19 cellular contexts compared by ENCODE assay signal in genomic region chr1:168892945-168893344, GRCh38.
A peak's percentile ranks its signal among the peaks of the same experiment; 100 is the strongest.
DNase-seq lines count a peak whose midpoint lies in the region; ATAC-seq and TF ChIP-seq lines count a peak whose summit lies in the region.
"Had no signal": no experiment of that assay in that cellular context is flagged by ENCODE, and none has a peak within 500 bp of the region (broad histone marks: within the 10 kb centered on the region; RNA-seq: fewer than 3 reads in every experiment).

No MANE protein-coding gene starts in this region.

- H3K79me2 ChIP-seq in ACC112 (ENCODE audit: control insufficient read depth, insufficient read depth, low read length, unreplicated experiment): no peaks in the 10 kb centered on the region
- no peaks in the 10 kb centered on the region for H3K79me2 ChIP-seq in mammary epithelial cell (ENCODE audit: insufficient read depth, low read length)

- no peak for TF ChIP-seq EP300 in sigmoid colon (IDR thresholded peaks at IDR 0.05)

- in situ Hi-C loops in mammary epithelial cell (cut with MboI; ENCODE audit: low sequenced_read_pairs in 2 of 2): no loop called here

- H3K4me2 ChIP-seq in mammary epithelial cell (ENCODE audit: insufficient read depth, low read depth, low read length): no peak overlapping the region

- H3K27me3 ChIP-seq in ACC112 (ENCODE audit: insufficient read depth, low read length) (no peaks in the 10 kb centered on the region), mammary epithelial cell (ENCODE audit: insufficient read depth, low read length) (no peaks in the 10 kb centered on the region), heart right ventricle (no peaks in the 10 kb centered on the region), sigmoid colon (no peaks in the 10 kb centered on the region)
- H3K27me3 ChIP-seq: SJCRH30, tibial nerve had no signal

- TF ChIP-seq POLR2A in sigmoid colon (IDR thresholded peaks at IDR 0.05): no peak

- no peaks in the 10 kb centered on the region for H3K9me3 ChIP-seq in mammary epithelial cell (replicated peaks; ENCODE audit: insufficient read depth, low read length)
- H3K9me3 ChIP-seq in heart right ventricle: peaks cover 0 to 8% (median 0%) of the 10 kb centered on the region in 11 donors
- H3K9me3 ChIP-seq in sigmoid colon: peaks cover 0 to 4% (median 0%) of the 10 kb centered on the region in 4 donors
- H3K9me3 ChIP-seq: lower lobe of right lung, SJCRH30 had no signal

- H3K4me3 ChIP-seq in ACC112 (ENCODE audit: low read depth, low read length) (no peak overlapping the region), mammary epithelial cell (replicated peaks in 1 of 3; ENCODE audit: insufficient read depth in 1 of 3, low read depth in 2 of 3, low read length in 3 of 3) (no peak overlapping the region), heart right ventricle (no peak overlapping the region), sigmoid colon (no peak overlapping the region)
- H3K4me3 ChIP-seq: lower lobe of right lung, SJCRH30, tibial nerve had no signal

- no peak overlapping the region for H2AFZ ChIP-seq in ACC112 (ENCODE audit: low read length, unreplicated experiment)
- peak overlapping the region; percentile 38 for H2AFZ ChIP-seq in mammary epithelial cell (ENCODE audit: low read depth, low read length)

- H3K4me1 ChIP-seq in ACC112 (ENCODE audit: control insufficient read depth, insufficient read depth, low read length, unreplicated experiment) (peaks cover 5% of the 10 kb centered on the region), mammary epithelial cell (ENCODE audit: insufficient read depth, low read length) (peaks cover 9% of the 10 kb centered on the region), heart right ventricle (peaks cover 0 to 12% (median 0%) of the 10 kb centered on the region in 9 donors), sigmoid colon (peaks cover 0 to 13% (median 9%) of the 10 kb centered on the region in 4 donors)
- H3K4me1 ChIP-seq: lower lobe of right lung, SJCRH30, tibial nerve had no signal

- dilution Hi-C loops in mammary epithelial cell (cut with HindIII; ENCODE audit: low sequenced_read_pairs): no loop called here

- 73% methylated on average over 3 of the region's 3 CpGs for WGBS in mammary epithelial cell (ENCODE audit: low coverage, missing lambda C conversion rate)
- WGBS in heart right ventricle, 2 donors: 54 to 75% methylated on average over 3 of the region's 3 CpGs
- 75 to 80% methylated on average over 3 of the region's 3 CpGs for WGBS in sigmoid colon, 2 donors

- ATAC-seq in heart right ventricle: peak; percentile 38 to 77 (median 58)
- ATAC-seq in GM18502 (IDR thresholded peaks at IDR 0.05; ENCODE audit: poor library complexity, unreplicated experiment): no peak

- no peak overlapping the region for H3K9ac ChIP-seq in mammary epithelial cell (ENCODE audit: insufficient read depth, low read length)

- intact Hi-C loops in mammary epithelial cell (cut with micrococcal nuclease): no loop called here
- intact Hi-C loops in heart right ventricle (cut with DNase I): loop anchor here in 2 of 10 donors (5.0 to 10.0 kb wide), 3 partner anchors 58 to 212 kb away; partner anchors contain the start of genes ATP1B1 (in 1 of the 2) and DPT (in 1 of the 2)
- intact Hi-C loops in sigmoid colon (cut with DNase I): no loop called here

- H3K27ac ChIP-seq in ACC112 (ENCODE audit: low read depth, low read length) (peak overlapping the region; percentile 32; the same call in 1 of the 2 replicates), mammary epithelial cell (ENCODE audit: insufficient read depth, low read depth, low read length) (no peak overlapping the region), heart right ventricle (peak overlapping the region in 8 of 10 donors; percentile 18 to 79 (median 60)), sigmoid colon (peak overlapping the region; percentile 22 to 71 (median 56))
- H3K27ac ChIP-seq: lower lobe of right lung, SJCRH30 had no signal

- DNase-seq in mammary epithelial cell (no peak), heart right ventricle (no peak), sigmoid colon (no peak), anterior cingulate cortex (lab: John Stamatoyannopoulos, UW) (no peak)
- no peak for DNase-seq in activated naive CD4-positive, alpha-beta T cell treated with Interleukin-2 at 50 U/mL for 16 hours
- no peak for DNase-seq in activated effector memory CD4-positive, alpha-beta T cell treated with anti-CD3 and anti-CD28 coated beads, Interleukin-2, amount 50 U/mL, for 16 hours
- DNase-seq: activated naive CD4-positive, alpha-beta T cell; CD4-positive, CD25-positive, alpha-beta regulatory T cell; DMS79; effector CD4-positive, alpha-beta T cell; foreskin melanocyte; lower lobe of right lung; NCI-H2029 treated with DMSO at 0.1 percent for 48 hours; NCI-H510A treated with DMSO at 0.1 percent for 48 hours; SJCRH30; stimulated activated CD4-positive, alpha-beta T cell treated with anti-CD3 and anti-CD28 coated beads, Interleukin-4, amount 100 ng/mL, for 4 hours had no signal

- no peaks in the 10 kb centered on the region for H3K36me3 ChIP-seq in ACC112 (ENCODE audit: insufficient read depth, low read length)
- no peaks in the 10 kb centered on the region for H3K36me3 ChIP-seq in mammary epithelial cell (ENCODE audit: insufficient read depth, low read length)
- no peaks in the 10 kb centered on the region for H3K36me3 ChIP-seq in heart right ventricle
- no peaks in the 10 kb centered on the region for H3K36me3 ChIP-seq in sigmoid colon
- H3K36me3 ChIP-seq: lower lobe of right lung, SJCRH30, tibial nerve had no signal

- TF ChIP-seq CTCF in mammary epithelial cell (conservative IDR thresholded peaks at IDR 0.05 in 1 of 2, IDR thresholded peaks at IDR 0.05 in 1 of 2; ENCODE audit: extremely low read depth in 1 of 2, insufficient read depth in 1 of 2, low read depth in 1 of 2, low read length in 2 of 2) (no peak), heart right ventricle (IDR thresholded peaks at IDR 0.05) (no peak), sigmoid colon (IDR thresholded peaks at IDR 0.05) (no peak)

- no peaks in the 10 kb centered on the region for H4K20me1 ChIP-seq in mammary epithelial cell (ENCODE audit: insufficient read depth, low read length)

- BruUV-seq in mammary epithelial cell (replicated peaks; lab: Mats Ljungman, UMichigan): no TSS peak

- CTCF ChIA-PET in mammary epithelial cell (lab: Charles Lee; ENCODE audit: low non-redundant PET): no interaction called here
